Comparison of ENCODE assay signal across 8 cellular contexts in genomic region chr19:57025491-57025890, GRCh38.
"Had no signal": no experiment of that assay in that cellular context is flagged by ENCODE, and none has a peak within 500 bp of the region (broad histone marks: within the 10 kb centered on the region; RNA-seq: fewer than 3 reads in every experiment).

No MANE protein-coding gene starts in this region.

- FAIRE-seq: G401.6, GM12878, GM12891, GM12892, GM18507, GM19239 had no signal

- H3K4me3 ChIP-seq: GM12878 had no signal

- DNase-seq: GDM1, GF-D8 had no signal

- ATAC-seq: GM12878 had no signal
